In the genomic region with DNA sequence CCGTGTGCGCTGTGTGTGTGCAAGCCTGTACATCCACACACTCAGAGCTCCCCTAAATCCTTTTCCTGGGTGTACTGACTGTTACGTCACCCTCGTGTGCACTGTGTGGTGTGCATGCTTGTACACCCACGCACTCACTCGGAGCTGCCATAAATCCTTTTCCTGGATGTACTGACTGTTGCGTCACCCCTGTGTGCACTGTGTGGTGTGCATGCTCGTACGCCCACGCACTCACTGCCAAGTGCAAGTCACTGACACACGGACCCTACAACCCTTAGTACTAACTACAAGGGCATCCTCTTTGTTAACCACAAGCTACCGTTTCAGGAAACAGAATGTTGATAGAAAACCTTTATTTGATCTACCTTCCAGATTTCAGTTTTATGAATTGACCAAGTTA, we compare ENCODE assay signal across 17 cellular contexts.
"Had no signal": no experiment of that assay in that cellular context is flagged by ENCODE, and none has a peak within 500 bp of the region (broad histone marks: within the 10 kb centered on the region; RNA-seq: fewer than 3 reads in every experiment).

No MANE protein-coding gene starts in this region.

- H3K27ac ChIP-seq: colonic mucosa, esophagus squamous epithelium, neural progenitor cell, parathyroid adenoma, stomach, thyroid gland had no signal

- H3K9me3 ChIP-seq: colonic mucosa, esophagus squamous epithelium, stomach, thyroid gland had no signal

- H3K27me3 ChIP-seq: colonic mucosa, esophagus squamous epithelium, neural progenitor cell, stomach, thyroid gland had no signal

- H3K4me3 ChIP-seq: colonic mucosa, esophagus squamous epithelium, lung, neural progenitor cell, stomach, thyroid gland had no signal

- H3K9ac ChIP-seq: neural progenitor cell, parathyroid adenoma had no signal

- H3K36me3 Mint-ChIP-seq: neural progenitor cell had no signal

- H3K36me3 ChIP-seq: colonic mucosa, esophagus squamous epithelium, neural progenitor cell, stomach, thyroid gland had no signal

- H3K9me3 Mint-ChIP-seq: activated T-helper 1 cell treated with anti-CD3 and anti-CD28 coated beads, Interleukin-12 subunit alpha, Interleukin-12 subunit beta, Interleukin-2, Interleukin-4 antibody, amounts not matched to agents 30 ng/mL and 10 ng/mL and 1 ng/mL, durations not matched to agents 14 hours and 24 hours and 36 hours; neural progenitor cell had no signal

- H2AFZ ChIP-seq: neural progenitor cell, parathyroid adenoma had no signal

- H3K79me2 ChIP-seq: parathyroid adenoma had no signal

- ATAC-seq: left colon had no signal

- H3K4me3 Mint-ChIP-seq: activated T-helper 1 cell treated with anti-CD3 and anti-CD28 coated beads, Interleukin-12 subunit alpha, Interleukin-12 subunit beta, Interleukin-2, Interleukin-4 antibody, amounts not matched to agents 30 ng/mL and 10 ng/mL and 1 ng/mL, durations not matched to agents 14 hours and 24 hours and 36 hours; neural progenitor cell had no signal

- DNase-seq: activated CD4-positive, alpha-beta T cell treated with anti-CD3 and anti-CD28 coated beads, Interleukin-2, amount 50 U/mL, for 4 hours; activated CD8-positive, alpha-beta memory T cell treated with anti-CD3 and anti-CD28 coated beads, Interleukin-2, amount 50 U/mL, for 4 hours; activated naive CD4-positive, alpha-beta T cell; colonic mucosa; esophagus squamous epithelium; foreskin fibroblast; glutamatergic neuron; left colon; midbrain; stimulated activated CD4-positive, alpha-beta T cell treated with anti-CD3 and anti-CD28 coated beads, Interleukin-4, amount 100 ng/mL, for 1 hour; stimulated activated CD8-positive, alpha-beta memory T cell treated with anti-CD3 and anti-CD28 coated beads, Interleukin-4, amount 100 ng/mL, for 48 hours; stomach; thyroid gland had no signal

- H3K4me1 ChIP-seq: colonic mucosa, esophagus squamous epithelium, neural progenitor cell, parathyroid adenoma, stomach, thyroid gland had no signal

- H3K27ac Mint-ChIP-seq: activated T-helper 1 cell treated with anti-CD3 and anti-CD28 coated beads, Interleukin-12 subunit alpha, Interleukin-12 subunit beta, Interleukin-2, Interleukin-4 antibody, amounts not matched to agents 30 ng/mL and 10 ng/mL and 1 ng/mL, durations not matched to agents 14 hours and 24 hours and 36 hours; neural progenitor cell had no signal

- H3K4me2 ChIP-seq: neural progenitor cell had no signal
